8 cellular contexts compared by ENCODE assay signal in genomic region chr2:104872866-104873688, GRCh38. TPM values are rescaled to one million over a fixed set of nuclear protein-coding genes. Genes with fewer than 3 reads are reported as not detected.
DNase-seq lines count a peak whose midpoint lies in the region; ATAC-seq and TF ChIP-seq lines count a peak whose summit lies in the region.

No MANE protein-coding gene starts in this region.

- H3K9me3 Mint-ChIP-seq in progenitor cell of endocrine pancreas (ENCODE audit: low read depth) = no peaks in the 10 kb centered on the region

- H3K4me3 ChIP-seq in BJ (ENCODE audit: low read depth, low read length) = peak overlapping the region; percentile 38

- peaks cover 93% of the 10 kb centered on the region for H3K27me3 Mint-ChIP-seq in progenitor cell of endocrine pancreas

- CTCF ChIA-PET in BJ (lab: Yijun Ruan, JAX) = interaction anchor here (0.8 to 2.0 kb wide), 2 partner anchors 8 to 13 kb away, joined by 5 to 6 read pairs; no protein-coding TSS in a partner anchor

- H3K27me3 ChIP-seq in BJ (ENCODE audit: control insufficient read depth, insufficient read depth, low read length) = peaks cover 23% of the 10 kb centered on the region

- H3K4me1 Mint-ChIP-seq in progenitor cell of endocrine pancreas (ENCODE audit: low read depth) = peaks cover 7% of the 10 kb centered on the region

- TF ChIP-seq CTCF in BJ (IDR thresholded peaks at IDR 0.05; ENCODE audit: insufficient read depth, low read depth, low read length) = peak; percentile 63
- peak; percentile 73 for TF ChIP-seq CTCF in progenitor cell of endocrine pancreas (IDR thresholded peaks at IDR 0.05; ENCODE audit: unreplicated experiment)

- H3K36me3 Mint-ChIP-seq in progenitor cell of endocrine pancreas (ENCODE audit: insufficient read depth) = no peaks in the 10 kb centered on the region

- POLR2A ChIA-PET in BJ (lab: Charles Lee) = no interaction called here

- no peaks in the 10 kb centered on the region for H3K36me3 ChIP-seq in BJ (ENCODE audit: control insufficient read depth, insufficient read depth, low read length)

- DNase-seq in BJ (ENCODE audit: low read depth) (no peak), NCI-H226 (peak; percentile 45), amniotic stem cell (lab: John Stamatoyannopoulos, UW) (peak; percentile 36), hepatic stellate cell (ENCODE audit: low spot score) (peak; percentile 69), progenitor cell of endocrine pancreas (ENCODE audit: low spot score, unreplicated experiment) (peak; percentile 57), OCI-M2 (lab: John Stamatoyannopoulos, UW; ENCODE audit: unreplicated experiment) (no peak)

- ATAC-seq in GM18499 (IDR thresholded peaks at IDR 0.05; ENCODE audit: insufficient read depth, unreplicated experiment) = peak; percentile 69
- peak; percentile 80 for ATAC-seq in HG02981 (IDR thresholded peaks at IDR 0.05; ENCODE audit: unreplicated experiment)

- peak overlapping the region; percentile 73 for H3K4me3 Mint-ChIP-seq in progenitor cell of endocrine pancreas (ENCODE audit: low read depth)

- peak overlapping the region; percentile 41 for H3K27ac Mint-ChIP-seq in progenitor cell of endocrine pancreas

RNA-seq across cellular contexts. Expression of gene POU3F3, which starts 19.2 kb away (rescaled TPM):
- not detected in 2 replicates for polyA plus RNA-seq in BJ (2011; rRNA removed)
- polyA minus RNA-seq in BJ (2011; rRNA and poly(A)+ RNA removed) = not detected in 2 replicates
- not detected in 2 replicates for total RNA-seq in progenitor cell of endocrine pancreas

Comparison
In these comparisons a context has a peak if more than half of its experiments do, and no peak if none do; other contexts are left out.
1. DNase-seq: peak in NCI-H226 (single experiment), amniotic stem cell (single experiment), hepatic stellate cell (single experiment) and progenitor cell of endocrine pancreas (single experiment); none in BJ (single experiment) and OCI-M2 (single experiment).